In genomic region chr7:133081605-133082389, GRCh38 we compare ENCODE assay signal across 1 cellular context.
TF ChIP-seq lines count a peak whose summit lies in the region.

Gene CHCHD3, minus strand, starts transcription at chr7:133082090. Its CDS starts 153 bp downstream, at chr7:133081937.

TF ChIP-seq in H1, 55 proteins besides CTCF, POLR2A, EP300 and RAD21 (continued from another document):
- TF ChIP-seq TAF7 (optimal IDR thresholded peaks at IDR 0.05; ENCODE audit: borderline replicate concordance, low read depth, low read length) (peak; percentile 52), NANOG (IDR thresholded peaks at IDR 0.05; ENCODE audit: insufficient read depth, low read depth, low read length, poor library complexity, severe bottlenecking) (no peak), CHD1 (IDR thresholded peaks at IDR 0.05; ENCODE audit: low read depth, low read length) (no peak), CHD2 (IDR thresholded peaks at IDR 0.05; ENCODE audit: low read length) (peak; percentile 81), NRF1 (IDR thresholded peaks at IDR 0.05; ENCODE audit: low read depth, low read length) (no peak), HDAC2 (IDR thresholded peaks at IDR 0.05; ENCODE audit: borderline replicate concordance in 1 of 2, low read depth in 2 of 2, low read length in 2 of 2) (peak in 1 of 2 experiments; percentile 88; a peak in 2 of 4 replicates), YY1 (IDR thresholded peaks at IDR 0.05; ENCODE audit: low read depth, low read length) (no peak), FOSL1 (IDR thresholded peaks at IDR 0.05; ENCODE audit: insufficient read depth, low read depth, low read length) (no peak), POLR2AphosphoS5 (IDR thresholded peaks at IDR 0.05; ENCODE audit: low read depth, low read length) (peak; percentile 47; the same call in 1 of the 2 replicates), RXRA (IDR thresholded peaks at IDR 0.05; ENCODE audit: insufficient read depth, low read depth, low read length) (no peak), EGR1 (IDR thresholded peaks at IDR 0.05; ENCODE audit: borderline replicate concordance, low read depth, low read length) (no peak), BCL11A (IDR thresholded peaks at IDR 0.05; ENCODE audit: low read depth in 2 of 2, low read length in 2 of 2) (no peak), HDAC6 (IDR thresholded peaks at IDR 0.05; ENCODE audit: low read depth, low read length) (no peak), BRCA1 (IDR thresholded peaks at IDR 0.05; ENCODE audit: low read depth, low read length) (no peak), CBX8 (IDR thresholded peaks at IDR 0.05; ENCODE audit: borderline replicate concordance, low read depth, low read length) (no peak), CTBP2 (IDR thresholded peaks at IDR 0.05; ENCODE audit: borderline replicate concordance, insufficient read depth, insufficient read length, low read length) (no peak), JUN (IDR thresholded peaks at IDR 0.05; ENCODE audit: low read depth, low read length) (no peak), RBBP5 (IDR thresholded peaks at IDR 0.05; ENCODE audit: borderline replicate concordance, low read depth, low read length) (peak; percentile 96), TEAD4 (IDR thresholded peaks at IDR 0.05; ENCODE audit: low read depth, low read length) (peak; percentile 94), USF2 (IDR thresholded peaks at IDR 0.05; ENCODE audit: low read length) (peak; percentile 83), SAP30 (IDR thresholded peaks at IDR 0.05; ENCODE audit: insufficient read depth, insufficient replicate concordance, low read length) (peak; percentile 64), MAX (IDR thresholded peaks at IDR 0.05) (no peak), ATF2 (IDR thresholded peaks at IDR 0.05; ENCODE audit: low read length) (no peak), CREB1 (IDR thresholded peaks at IDR 0.05) (peak; percentile 53; the same call in 1 of the 2 replicates), BACH1 (IDR thresholded peaks at IDR 0.05; ENCODE audit: low read length) (peak; percentile 79), KDM4A (IDR thresholded peaks at IDR 0.05; ENCODE audit: low read depth, low read length, severe bottlenecking) (peak; percentile 91), RNF2 (IDR thresholded peaks at IDR 0.05; ENCODE audit: borderline replicate concordance, low read depth, low read length, missing control alignments, poor library complexity, severe bottlenecking) (no peak), TBP (IDR thresholded peaks at IDR 0.05; ENCODE audit: low read depth, low read length) (no peak), PHF8 (conservative IDR thresholded peaks at IDR 0.05; ENCODE audit: low read depth, low read length) (peak; percentile 92), SIN3A (conservative IDR thresholded peaks at IDR 0.05 in 1 of 2, IDR thresholded peaks at IDR 0.05 in 1 of 2; ENCODE audit: low read depth in 1 of 2, low read length in 2 of 2) (peak in 1 of 2 experiments; percentile 20; a peak in 1 of 4 replicates), ZNF274 (IDR thresholded peaks at IDR 0.05; ENCODE audit: borderline replicate concordance, extremely low read depth, low read length) (no peak), SIX5 (IDR thresholded peaks at IDR 0.05; ENCODE audit: low read depth, low read length) (peak; percentile 88), TCF12 (IDR thresholded peaks at IDR 0.05; ENCODE audit: low read depth, low read length) (no peak), SP4 (IDR thresholded peaks at IDR 0.05; ENCODE audit: low read length) (no peak), SIRT6 (IDR thresholded peaks at IDR 0.05; ENCODE audit: low read length) (no peak), TAF1 (IDR thresholded peaks at IDR 0.05; ENCODE audit: low read depth, low read length) (peak; percentile 66; the same call in 1 of the 2 replicates), KDM5A (IDR thresholded peaks at IDR 0.05; ENCODE audit: low read length) (peak; percentile 61; the same call in 1 of the 2 replicates), JUND (IDR thresholded peaks at IDR 0.05; ENCODE audit: low read length) (no peak), ASH2L (IDR thresholded peaks at IDR 0.05; ENCODE audit: low read length) (peak; percentile 97), SP2 (IDR thresholded peaks at IDR 0.05; ENCODE audit: low read length) (peak; percentile 51; the same call in 1 of the 2 replicates), GABPA (IDR thresholded peaks at IDR 0.05; ENCODE audit: borderline replicate concordance, insufficient read depth, low read length) (no peak), EZH2 (IDR thresholded peaks at IDR 0.05; ENCODE audit: low read depth, low read length, severe bottlenecking) (no peak), SUZ12 (IDR thresholded peaks at IDR 0.05; ENCODE audit: low read length) (no peak), CBX5 (IDR thresholded peaks at IDR 0.05; ENCODE audit: low read depth, low read length) (no peak), CEBPB (IDR thresholded peaks at IDR 0.05; ENCODE audit: low read depth, low read length) (no peak), GTF2F1 (IDR thresholded peaks at IDR 0.05; ENCODE audit: borderline replicate concordance, low read depth, low read length) (no peak)
- TF ChIP-seq, protein P1, sequence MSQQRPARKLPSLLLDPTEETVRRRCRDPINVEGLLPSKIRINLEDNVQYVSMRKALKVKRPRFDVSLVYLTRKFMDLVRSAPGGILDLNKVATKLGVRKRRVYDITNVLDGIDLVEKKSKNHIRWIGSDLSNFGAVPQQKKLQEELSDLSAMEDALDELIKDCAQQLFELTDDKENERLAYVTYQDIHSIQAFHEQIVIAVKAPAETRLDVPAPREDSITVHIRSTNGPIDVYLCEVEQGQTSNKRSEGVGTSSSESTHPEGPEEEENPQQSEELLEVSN (IDR thresholded peaks at IDR 0.05), result no peak
- TF ChIP-seq, protein P2, sequence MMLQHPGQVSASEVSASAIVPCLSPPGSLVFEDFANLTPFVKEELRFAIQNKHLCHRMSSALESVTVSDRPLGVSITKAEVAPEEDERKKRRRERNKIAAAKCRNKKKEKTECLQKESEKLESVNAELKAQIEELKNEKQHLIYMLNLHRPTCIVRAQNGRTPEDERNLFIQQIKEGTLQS (IDR thresholded peaks at IDR 0.05; ENCODE audit: insufficient read depth, low read depth, low read length), result peak; percentile 0; the same call in 1 of the 2 replicates
- TF ChIP-seq, protein P3, sequence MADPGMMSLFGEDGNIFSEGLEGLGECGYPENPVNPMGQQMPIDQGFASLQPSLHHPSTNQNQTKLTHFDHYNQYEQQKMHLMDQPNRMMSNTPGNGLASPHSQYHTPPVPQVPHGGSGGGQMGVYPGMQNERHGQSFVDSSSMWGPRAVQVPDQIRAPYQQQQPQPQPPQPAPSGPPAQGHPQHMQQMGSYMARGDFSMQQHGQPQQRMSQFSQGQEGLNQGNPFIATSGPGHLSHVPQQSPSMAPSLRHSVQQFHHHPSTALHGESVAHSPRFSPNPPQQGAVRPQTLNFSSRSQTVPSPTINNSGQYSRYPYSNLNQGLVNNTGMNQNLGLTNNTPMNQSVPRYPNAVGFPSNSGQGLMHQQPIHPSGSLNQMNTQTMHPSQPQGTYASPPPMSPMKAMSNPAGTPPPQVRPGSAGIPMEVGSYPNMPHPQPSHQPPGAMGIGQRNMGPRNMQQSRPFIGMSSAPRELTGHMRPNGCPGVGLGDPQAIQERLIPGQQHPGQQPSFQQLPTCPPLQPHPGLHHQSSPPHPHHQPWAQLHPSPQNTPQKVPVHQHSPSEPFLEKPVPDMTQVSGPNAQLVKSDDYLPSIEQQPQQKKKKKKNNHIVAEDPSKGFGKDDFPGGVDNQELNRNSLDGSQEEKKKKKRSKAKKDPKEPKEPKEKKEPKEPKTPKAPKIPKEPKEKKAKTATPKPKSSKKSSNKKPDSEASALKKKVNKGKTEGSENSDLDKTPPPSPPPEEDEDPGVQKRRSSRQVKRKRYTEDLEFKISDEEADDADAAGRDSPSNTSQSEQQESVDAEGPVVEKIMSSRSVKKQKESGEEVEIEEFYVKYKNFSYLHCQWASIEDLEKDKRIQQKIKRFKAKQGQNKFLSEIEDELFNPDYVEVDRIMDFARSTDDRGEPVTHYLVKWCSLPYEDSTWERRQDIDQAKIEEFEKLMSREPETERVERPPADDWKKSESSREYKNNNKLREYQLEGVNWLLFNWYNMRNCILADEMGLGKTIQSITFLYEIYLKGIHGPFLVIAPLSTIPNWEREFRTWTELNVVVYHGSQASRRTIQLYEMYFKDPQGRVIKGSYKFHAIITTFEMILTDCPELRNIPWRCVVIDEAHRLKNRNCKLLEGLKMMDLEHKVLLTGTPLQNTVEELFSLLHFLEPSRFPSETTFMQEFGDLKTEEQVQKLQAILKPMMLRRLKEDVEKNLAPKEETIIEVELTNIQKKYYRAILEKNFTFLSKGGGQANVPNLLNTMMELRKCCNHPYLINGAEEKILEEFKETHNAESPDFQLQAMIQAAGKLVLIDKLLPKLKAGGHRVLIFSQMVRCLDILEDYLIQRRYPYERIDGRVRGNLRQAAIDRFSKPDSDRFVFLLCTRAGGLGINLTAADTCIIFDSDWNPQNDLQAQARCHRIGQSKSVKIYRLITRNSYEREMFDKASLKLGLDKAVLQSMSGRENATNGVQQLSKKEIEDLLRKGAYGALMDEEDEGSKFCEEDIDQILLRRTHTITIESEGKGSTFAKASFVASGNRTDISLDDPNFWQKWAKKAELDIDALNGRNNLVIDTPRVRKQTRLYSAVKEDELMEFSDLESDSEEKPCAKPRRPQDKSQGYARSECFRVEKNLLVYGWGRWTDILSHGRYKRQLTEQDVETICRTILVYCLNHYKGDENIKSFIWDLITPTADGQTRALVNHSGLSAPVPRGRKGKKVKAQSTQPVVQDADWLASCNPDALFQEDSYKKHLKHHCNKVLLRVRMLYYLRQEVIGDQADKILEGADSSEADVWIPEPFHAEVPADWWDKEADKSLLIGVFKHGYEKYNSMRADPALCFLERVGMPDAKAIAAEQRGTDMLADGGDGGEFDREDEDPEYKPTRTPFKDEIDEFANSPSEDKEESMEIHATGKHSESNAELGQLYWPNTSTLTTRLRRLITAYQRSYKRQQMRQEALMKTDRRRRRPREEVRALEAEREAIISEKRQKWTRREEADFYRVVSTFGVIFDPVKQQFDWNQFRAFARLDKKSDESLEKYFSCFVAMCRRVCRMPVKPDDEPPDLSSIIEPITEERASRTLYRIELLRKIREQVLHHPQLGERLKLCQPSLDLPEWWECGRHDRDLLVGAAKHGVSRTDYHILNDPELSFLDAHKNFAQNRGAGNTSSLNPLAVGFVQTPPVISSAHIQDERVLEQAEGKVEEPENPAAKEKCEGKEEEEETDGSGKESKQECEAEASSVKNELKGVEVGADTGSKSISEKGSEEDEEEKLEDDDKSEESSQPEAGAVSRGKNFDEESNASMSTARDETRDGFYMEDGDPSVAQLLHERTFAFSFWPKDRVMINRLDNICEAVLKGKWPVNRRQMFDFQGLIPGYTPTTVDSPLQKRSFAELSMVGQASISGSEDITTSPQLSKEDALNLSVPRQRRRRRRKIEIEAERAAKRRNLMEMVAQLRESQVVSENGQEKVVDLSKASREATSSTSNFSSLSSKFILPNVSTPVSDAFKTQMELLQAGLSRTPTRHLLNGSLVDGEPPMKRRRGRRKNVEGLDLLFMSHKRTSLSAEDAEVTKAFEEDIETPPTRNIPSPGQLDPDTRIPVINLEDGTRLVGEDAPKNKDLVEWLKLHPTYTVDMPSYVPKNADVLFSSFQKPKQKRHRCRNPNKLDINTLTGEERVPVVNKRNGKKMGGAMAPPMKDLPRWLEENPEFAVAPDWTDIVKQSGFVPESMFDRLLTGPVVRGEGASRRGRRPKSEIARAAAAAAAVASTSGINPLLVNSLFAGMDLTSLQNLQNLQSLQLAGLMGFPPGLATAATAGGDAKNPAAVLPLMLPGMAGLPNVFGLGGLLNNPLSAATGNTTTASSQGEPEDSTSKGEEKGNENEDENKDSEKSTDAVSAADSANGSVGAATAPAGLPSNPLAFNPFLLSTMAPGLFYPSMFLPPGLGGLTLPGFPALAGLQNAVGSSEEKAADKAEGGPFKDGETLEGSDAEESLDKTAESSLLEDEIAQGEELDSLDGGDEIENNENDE (IDR thresholded peaks at IDR 0.05; ENCODE audit: insufficient replicate concordance, low read length), result no peak
